ENCODE assay signal across 1 cellular context in genomic region chr13:88926890-88927502, GRCh38.
TF ChIP-seq lines count a peak whose summit lies in the region.

No MANE protein-coding gene starts in this region.

TF ChIP-seq in WTC11, 78 proteins besides CTCF, POLR2A, EP300 and RAD21 (continued from another document):
- TF ChIP-seq AFF4 (CRISPR knock-in tag; IDR thresholded peaks at IDR 0.05; ENCODE audit: borderline replicate concordance) = no peak
- TF ChIP-seq MXD4 (CRISPR knock-in tag; IDR thresholded peaks at IDR 0.05; ENCODE audit: borderline replicate concordance) = no peak
- TF ChIP-seq NFATC4 (CRISPR knock-in tag; IDR thresholded peaks at IDR 0.05) = no peak
- no peak for TF ChIP-seq STAT6 (CRISPR knock-in tag; conservative IDR thresholded peaks at IDR 0.05; ENCODE audit: low read depth)
- no peak for TF ChIP-seq E2F1 (CRISPR knock-in tag; IDR thresholded peaks at IDR 0.05)
